In the genomic region with DNA sequence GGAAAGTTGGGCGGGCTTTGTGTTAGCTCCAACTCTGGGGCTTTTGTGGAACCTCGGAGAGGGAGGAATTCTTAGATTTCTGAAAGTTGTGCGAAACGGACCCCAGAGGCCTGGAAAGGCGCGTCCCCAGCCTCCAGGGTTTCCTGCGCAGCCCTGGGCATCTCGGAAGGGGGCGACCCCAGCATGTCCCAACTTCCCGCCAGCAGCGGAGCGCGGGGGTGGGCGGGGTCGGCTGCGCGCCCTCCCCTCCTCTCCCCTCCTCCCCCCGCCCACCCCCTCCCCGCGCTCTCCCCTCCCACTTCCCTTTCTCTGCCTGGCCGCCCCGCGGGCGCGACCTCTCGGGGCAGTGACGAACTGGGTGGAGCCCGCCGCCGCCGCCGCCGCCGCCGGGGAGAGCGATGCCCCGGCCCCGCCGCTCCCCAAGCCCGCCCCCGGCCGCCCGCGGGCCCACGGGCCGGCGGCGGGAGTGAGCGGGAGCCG, we compare ENCODE assay signal across 8 cellular contexts. TPM values are rescaled to one million over a fixed set of nuclear protein-coding genes. Genes with fewer than 3 reads are reported as not detected.
DNase-seq lines count a peak whose midpoint lies in the region; ATAC-seq, FAIRE-seq and TF ChIP-seq lines count a peak whose summit lies in the region.

No MANE protein-coding gene starts in this region.

- TF ChIP-seq CTCF in A549 (IDR thresholded peaks at IDR 0.05) (no peak), lower leg skin (IDR thresholded peaks at IDR 0.05) (no peak)

- no peak for TF ChIP-seq RAD21 in A549 (conservative IDR thresholded peaks at IDR 0.05 in 1 of 2, IDR thresholded peaks at IDR 0.05 in 1 of 2)

- peaks cover 9% of the 10 kb centered on the region for H3K36me3 Mint-ChIP-seq in dendritic cell treated with granulocyte-macrophage colony-stimulating factor and Interleukin-4, amounts not matched to agents 40 ng/mL and 50 ng/mL, for 4 days (ENCODE audit: low read depth)

- H3K4me3 ChIP-seq in A549 (peak overlapping the region; percentile 74), lower leg skin (ENCODE audit: low read depth, poor library complexity, severe bottlenecking) (peak overlapping the region; percentile 57)

- no peaks in the 10 kb centered on the region for H3K9me3 Mint-ChIP-seq in dendritic cell treated with granulocyte-macrophage colony-stimulating factor and Interleukin-4, amounts not matched to agents 40 ng/mL and 50 ng/mL, for 4 days

- ATAC-seq in A549 (peak; percentile 87 to 89), GM18858 (IDR thresholded peaks at IDR 0.05; ENCODE audit: unreplicated experiment) (peak; percentile 61), HG03066 (IDR thresholded peaks at IDR 0.05; ENCODE audit: low read depth, unreplicated experiment) (peak; percentile 74)

- DNase-seq in A549 (ENCODE audit: low read depth in 1 of 2, low spot score in 1 of 2) (peak; percentile 40 to 61), NCI-H460 (ENCODE audit: extremely low read depth, low read depth) (peak; percentile 43), lower leg skin (ENCODE audit: low spot score in 2 of 2) (peak; percentile 40 to 94)
- DNase-seq in activated CD4-positive, alpha-beta T cell treated with anti-CD3 and anti-CD28 coated beads, Interleukin-2, amount 50 U/mL, for 24 hours (ENCODE audit: low read depth in 1 of 2, low spot score in 1 of 2): peak; percentile 48 to 60
- peak; percentile 35 to 61 (median 44) for DNase-seq in stimulated activated CD4-positive, alpha-beta T cell treated with anti-CD3 and anti-CD28 coated beads, TNF-alpha, amount 100 ng/mL, for 1 hour (ENCODE audit: low read depth in 3 of 3, low spot score in 1 of 3)

- H3K9me3 ChIP-seq in A549: no peaks in the 10 kb centered on the region

- FAIRE-seq in A549 (lab: Jason Lieb, UNC): no peak

- intact Hi-C loops in dendritic cell treated with granulocyte-macrophage colony-stimulating factor and Interleukin-4, amounts not matched to agents 40 ng/mL and 50 ng/mL, for 4 days (cut with micrococcal nuclease): loop anchor here (5.0 kb wide), 3 partner anchors 150 to 290 kb away; a partner anchor contains a TSS
- intact Hi-C loops in lower leg skin (cut with DNase I; ENCODE audit: low total_unique reads): no loop called here

- TF ChIP-seq EP300 in A549 (IDR thresholded peaks at IDR 0.05): no peak

- peak overlapping the region; percentile 91 for H3K4me2 ChIP-seq in A549

- H3K4me1 Mint-ChIP-seq in dendritic cell treated with granulocyte-macrophage colony-stimulating factor and Interleukin-4, amounts not matched to agents 40 ng/mL and 50 ng/mL, for 4 days (ENCODE audit: low read depth): peaks cover 38% of the 10 kb centered on the region

- peak overlapping the region; percentile 71 to 96 for H3K27ac ChIP-seq in A549

- peak overlapping the region; percentile 79 for H3K27ac Mint-ChIP-seq in dendritic cell treated with granulocyte-macrophage colony-stimulating factor and Interleukin-4, amounts not matched to agents 40 ng/mL and 50 ng/mL, for 4 days

- no peaks in the 10 kb centered on the region for H3K27me3 Mint-ChIP-seq in dendritic cell treated with granulocyte-macrophage colony-stimulating factor and Interleukin-4, amounts not matched to agents 40 ng/mL and 50 ng/mL, for 4 days

- H3K4me3 Mint-ChIP-seq in dendritic cell treated with granulocyte-macrophage colony-stimulating factor and Interleukin-4, amounts not matched to agents 40 ng/mL and 50 ng/mL, for 4 days: peak overlapping the region; percentile 74

- whole genome bisulfite sequencing in A549 (ENCODE audit: missing lambda C conversion rate): 19% methylated on average over 6 of the region's 50 CpGs
- 2 to 4% methylated on average over 11 to 17 of the region's 50 CpGs for WGBS in lower leg skin, 2 donors

- POLR2A ChIA-PET in A549 (lab: Yijun Ruan, JAX): no interaction called here

- peaks cover 4% of the 10 kb centered on the region; the same call in 1 of the 3 replicates for H3K4me1 ChIP-seq in A549

- CTCF ChIA-PET in A549 (lab: Yijun Ruan, JAX): interaction anchor here (0.9 to 1.2 kb wide), 4 partner anchors 11 to 173 kb away, joined by 3 to 4 read pairs (median 3); no protein-coding TSS in a partner anchor

- no peak for TF ChIP-seq POLR2A in A549 (IDR thresholded peaks at IDR 0.05; ENCODE audit: low read length)
- no peak for TF ChIP-seq POLR2A in lower leg skin (IDR thresholded peaks at IDR 0.05)

TF ChIP-seq in A549, 52 proteins besides CTCF, POLR2A, EP300 and RAD21:
- TF ChIP-seq, protein P1, sequence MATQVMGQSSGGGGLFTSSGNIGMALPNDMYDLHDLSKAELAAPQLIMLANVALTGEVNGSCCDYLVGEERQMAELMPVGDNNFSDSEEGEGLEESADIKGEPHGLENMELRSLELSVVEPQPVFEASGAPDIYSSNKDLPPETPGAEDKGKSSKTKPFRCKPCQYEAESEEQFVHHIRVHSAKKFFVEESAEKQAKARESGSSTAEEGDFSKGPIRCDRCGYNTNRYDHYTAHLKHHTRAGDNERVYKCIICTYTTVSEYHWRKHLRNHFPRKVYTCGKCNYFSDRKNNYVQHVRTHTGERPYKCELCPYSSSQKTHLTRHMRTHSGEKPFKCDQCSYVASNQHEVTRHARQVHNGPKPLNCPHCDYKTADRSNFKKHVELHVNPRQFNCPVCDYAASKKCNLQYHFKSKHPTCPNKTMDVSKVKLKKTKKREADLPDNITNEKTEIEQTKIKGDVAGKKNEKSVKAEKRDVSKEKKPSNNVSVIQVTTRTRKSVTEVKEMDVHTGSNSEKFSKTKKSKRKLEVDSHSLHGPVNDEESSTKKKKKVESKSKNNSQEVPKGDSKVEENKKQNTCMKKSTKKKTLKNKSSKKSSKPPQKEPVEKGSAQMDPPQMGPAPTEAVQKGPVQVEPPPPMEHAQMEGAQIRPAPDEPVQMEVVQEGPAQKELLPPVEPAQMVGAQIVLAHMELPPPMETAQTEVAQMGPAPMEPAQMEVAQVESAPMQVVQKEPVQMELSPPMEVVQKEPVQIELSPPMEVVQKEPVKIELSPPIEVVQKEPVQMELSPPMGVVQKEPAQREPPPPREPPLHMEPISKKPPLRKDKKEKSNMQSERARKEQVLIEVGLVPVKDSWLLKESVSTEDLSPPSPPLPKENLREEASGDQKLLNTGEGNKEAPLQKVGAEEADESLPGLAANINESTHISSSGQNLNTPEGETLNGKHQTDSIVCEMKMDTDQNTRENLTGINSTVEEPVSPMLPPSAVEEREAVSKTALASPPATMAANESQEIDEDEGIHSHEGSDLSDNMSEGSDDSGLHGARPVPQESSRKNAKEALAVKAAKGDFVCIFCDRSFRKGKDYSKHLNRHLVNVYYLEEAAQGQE (IDR thresholded peaks at IDR 0.05): no peak
- TF ChIP-seq NR3C1 (IDR thresholded peaks at IDR 0.05): no peak
- TF ChIP-seq TFCP2L1 (CRISPR knock-in tag; IDR thresholded peaks at IDR 0.05): no peak
- TF ChIP-seq KDM1A (IDR thresholded peaks at IDR 0.05; ENCODE audit: low read depth): no peak
- TF ChIP-seq CBX2 (IDR thresholded peaks at IDR 0.05; ENCODE audit: borderline replicate concordance, low read depth): no peak
- TF ChIP-seq FOXS1 (CRISPR knock-in tag; IDR thresholded peaks at IDR 0.05): no peak
- TF ChIP-seq NFE2L2 (conservative IDR thresholded peaks at IDR 0.05; ENCODE audit: low read length): no peak
- TF ChIP-seq, protein P2, sequence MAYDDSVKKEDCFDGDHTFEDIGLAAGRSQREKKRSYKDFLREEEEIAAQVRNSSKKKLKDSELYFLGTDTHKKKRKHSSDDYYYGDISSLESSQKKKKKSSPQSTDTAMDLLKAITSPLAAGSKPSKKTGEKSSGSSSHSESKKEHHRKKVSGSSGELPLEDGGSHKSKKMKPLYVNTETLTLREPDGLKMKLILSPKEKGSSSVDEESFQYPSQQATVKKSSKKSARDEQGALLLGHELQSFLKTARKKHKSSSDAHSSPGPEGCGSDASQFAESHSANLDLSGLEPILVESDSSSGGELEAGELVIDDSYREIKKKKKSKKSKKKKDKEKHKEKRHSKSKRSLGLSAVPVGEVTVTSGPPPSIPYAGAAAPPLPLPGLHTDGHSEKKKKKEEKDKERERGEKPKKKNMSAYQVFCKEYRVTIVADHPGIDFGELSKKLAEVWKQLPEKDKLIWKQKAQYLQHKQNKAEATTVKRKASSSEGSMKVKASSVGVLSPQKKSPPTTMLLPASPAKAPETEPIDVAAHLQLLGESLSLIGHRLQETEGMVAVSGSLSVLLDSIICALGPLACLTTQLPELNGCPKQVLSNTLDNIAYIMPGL (CRISPR knock-in tag; IDR thresholded peaks at IDR 0.05; ENCODE audit: borderline replicate concordance): no peak
- TF ChIP-seq RFX5 (IDR thresholded peaks at IDR 0.05): no peak

RNA-seq across cellular contexts. Expression of a gene that starts 16.8 kb away (rescaled TPM):
- not detected in 2 replicates for polyA plus RNA-seq in A549 (2011; rRNA removed)
- not detected in 2 replicates for polyA plus RNA-seq in A549 (2012; cell fraction: cytosol; rRNA removed)
- polyA plus RNA-seq in A549 (2012; cell fraction: nucleus; rRNA removed): not detected in 2 replicates
- not detected in 3 replicates for polyA plus RNA-seq in A549 (2017; fragmentation: RNase III; extraction: RNeasy Plus Mini Kit Qiagen cat#74134 plus additional on column Dnase treatment)
- polyA minus RNA-seq in A549 (2011; rRNA and poly(A)+ RNA removed): not detected in 2 replicates
- total RNA-seq in NCI-H460 (2014; rRNA removed; shearing (Covaris generic)): not detected in 2 replicates
- polyA plus RNA-seq in NCI-H460 (2014; cell fraction: nucleus; rRNA removed): not detected in 2 replicates
- total RNA-seq in lower leg skin: not detected

Comparison
In these comparisons a context has a peak if more than half of its experiments do, and no peak if none do; other contexts are left out.
1. Peak in every context shown above with its lines: DNase-seq, ATAC-seq, H3K4me3 ChIP-seq and H3K27ac ChIP-seq.